Comparison of ENCODE assay signal across 25 cellular contexts in genomic region chrX:49695276-49696180, GRCh38. TPM values are rescaled to one million over a fixed set of nuclear protein-coding genes. Genes with fewer than 3 reads are reported as not detected.
"Had no signal": no experiment of that assay in that cellular context is flagged by ENCODE, and none has a peak within 500 bp of the region (broad histone marks: within the 10 kb centered on the region; RNA-seq: fewer than 3 reads in every experiment).

PAGE1 (minus strand) TSS chrX:49695984; CDS start chrX:49694770, 1,214 bp downstream.

- H3K4me1 ChIP-seq: adrenal gland had no signal

- H3K4me3 ChIP-seq: adrenal gland had no signal

- DNase-seq: activated CD4-positive, alpha-beta memory T cell treated with anti-CD3 and anti-CD28 coated beads for 36 hours; activated CD4-positive, alpha-beta T cell treated with anti-CD3 and anti-CD28 coated beads, Interleukin-2, amount 10 ng/mL, durations not matched to agents 7 days and 5 days; activated CD4-positive, CD25-positive, alpha-beta regulatory T cell; activated CD8-positive, alpha-beta memory T cell treated with anti-CD3 and anti-CD28 coated beads for 24 hours; activated gamma-delta T cell treated with Interleukin-2 at 50 U/mL for 16 hours; activated naive CD4-positive, alpha-beta T cell treated with anti-CD3 and anti-CD28 coated beads, Interleukin-2, amount 50 U/mL, for 16 hours; activated naive CD8-positive, alpha-beta T cell treated with anti-CD3 and anti-CD28 coated beads, Interleukin-2, amount 10 ng/mL, durations not matched to agents 7 days and 5 days; activated T-cell treated with anti-CD3 and anti-CD28 coated beads for 4 hours; activated T-cell treated with anti-CD3 and anti-CD28 coated beads, Interleukin-2, amount 50 U/mL, for 48 hours; adrenal gland; anterior cingulate cortex; cerebellar nuclear complex; NCI-H1105 treated with DMSO at 0.1 percent for 48 hours; NCI-H1436 treated with DMSO at 0.1 percent for 48 hours; NCI-H187; NCI-H2081; NCI-H510A treated with DMSO at 0.1 percent for 48 hours; PC-3; SHP77 treated with DMSO at 0.1 percent for 48 hours; T-cell; T-helper 2 cell; T1000 had no signal

- H3K27ac ChIP-seq: adrenal gland had no signal

- ATAC-seq: activated T-helper 17 cell treated with anti-CD3 and anti-CD28 coated beads, Interleukin-2, amount 50 U/mL, for 72 hours; PC-3; T-cell had no signal

- H3K36me3 ChIP-seq: adrenal gland had no signal

- H3K9me3 ChIP-seq: adrenal gland had no signal

RNA-seq across cellular contexts. Expression of gene PAGE1, which starts in this region (rescaled TPM):
- total RNA-seq: activated CD4-positive, alpha-beta memory T cell treated with anti-CD3 and anti-CD28 coated beads for 36 hours; activated CD4-positive, alpha-beta T cell treated with anti-CD3 and anti-CD28 coated beads, Interleukin-2, amount 10 ng/mL, durations not matched to agents 7 days and 5 days; activated naive CD8-positive, alpha-beta T cell treated with anti-CD3 and anti-CD28 coated beads, Interleukin-2, amount 10 ng/mL, durations not matched to agents 7 days and 5 days; activated T-helper 17 cell treated with anti-CD3 and anti-CD28 coated beads, Interleukin-2, amount 50 U/mL, for 72 hours; adrenal gland; cardiac septum; SK-MEL-5; T-cell had no signal
- polyA plus RNA-seq: adrenal gland had no signal
